Comparison of ENCODE assay signal across 1 cellular context in the genomic region with DNA sequence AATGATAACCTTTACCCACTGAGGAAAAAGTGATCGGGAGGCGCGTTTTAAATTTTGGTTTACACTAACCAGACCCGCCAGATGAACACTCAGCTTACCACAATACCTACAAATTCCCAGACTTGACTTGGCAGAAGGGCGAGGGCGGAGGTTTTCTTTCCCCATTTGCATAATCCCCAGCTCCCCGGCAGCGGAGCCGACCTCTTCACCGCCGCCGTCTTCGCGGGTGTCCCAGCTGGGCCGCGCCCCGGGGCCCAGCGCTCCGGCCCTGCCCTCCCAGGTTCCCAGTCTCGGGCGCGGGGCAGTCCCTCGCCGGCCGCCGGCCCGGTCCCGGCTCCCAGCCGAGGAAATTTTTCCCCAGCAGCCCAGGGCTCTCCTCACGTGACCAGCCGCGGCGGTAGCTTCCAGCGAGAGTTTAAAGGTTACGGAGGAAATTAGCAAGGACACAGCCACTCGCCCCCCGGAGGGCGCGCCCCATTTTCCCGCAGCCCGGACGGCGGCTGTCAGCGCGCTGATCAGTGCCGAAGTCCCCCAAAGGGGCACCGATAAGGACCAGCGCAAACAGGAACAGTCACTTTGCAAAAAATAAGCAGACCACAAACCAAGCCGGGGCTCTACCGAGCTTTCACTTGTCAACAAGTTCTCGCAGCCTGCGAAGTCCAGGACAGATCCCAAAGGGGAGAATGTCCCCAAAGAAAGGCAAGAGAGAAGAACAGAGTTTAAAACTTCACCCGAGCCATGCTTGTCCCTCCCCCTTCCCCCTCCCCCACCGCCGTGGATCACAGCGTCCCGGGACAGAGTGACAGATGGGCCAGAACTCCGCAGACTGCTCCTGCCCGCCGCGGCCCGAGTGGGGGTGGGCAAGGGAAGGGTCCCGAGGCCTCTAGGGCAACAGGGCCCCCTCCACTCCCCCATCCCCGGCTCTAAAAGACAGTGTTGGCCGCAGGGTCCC.
TF ChIP-seq lines count a peak whose summit lies in the region.

No MANE protein-coding gene starts in this region.

TF ChIP-seq in H1, 55 proteins besides CTCF, POLR2A, EP300 and RAD21 (continued from another document):
- TF ChIP-seq SAP30 (IDR thresholded peaks at IDR 0.05; ENCODE audit: insufficient read depth, insufficient replicate concordance, low read length): peak; percentile 24
- TF ChIP-seq HDAC2 (IDR thresholded peaks at IDR 0.05; ENCODE audit: borderline replicate concordance in 1 of 2, low read depth in 2 of 2, low read length in 2 of 2): 0 out of 4 replicates have a peak, but pooled peaks of 1 of the 2 experiments have one; percentile 54
- no peak for TF ChIP-seq NRF1 (IDR thresholded peaks at IDR 0.05; ENCODE audit: low read depth, low read length)
- TF ChIP-seq KDM4A (IDR thresholded peaks at IDR 0.05; ENCODE audit: low read depth, low read length, severe bottlenecking): peak; percentile 50
- TF ChIP-seq, protein P1, sequence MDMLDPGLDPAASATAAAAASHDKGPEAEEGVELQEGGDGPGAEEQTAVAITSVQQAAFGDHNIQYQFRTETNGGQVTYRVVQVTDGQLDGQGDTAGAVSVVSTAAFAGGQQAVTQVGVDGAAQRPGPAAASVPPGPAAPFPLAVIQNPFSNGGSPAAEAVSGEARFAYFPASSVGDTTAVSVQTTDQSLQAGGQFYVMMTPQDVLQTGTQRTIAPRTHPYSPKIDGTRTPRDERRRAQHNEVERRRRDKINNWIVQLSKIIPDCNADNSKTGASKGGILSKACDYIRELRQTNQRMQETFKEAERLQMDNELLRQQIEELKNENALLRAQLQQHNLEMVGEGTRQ (IDR thresholded peaks at IDR 0.05; ENCODE audit: low read length): peak; percentile 75
- TF ChIP-seq MAFK (IDR thresholded peaks at IDR 0.05; ENCODE audit: low read depth, low read length): no peak
- TF ChIP-seq TEAD4 (IDR thresholded peaks at IDR 0.05; ENCODE audit: low read depth, low read length): no peak
- no peak for TF ChIP-seq TCF12 (IDR thresholded peaks at IDR 0.05; ENCODE audit: low read depth, low read length)
- TF ChIP-seq ASH2L (IDR thresholded peaks at IDR 0.05; ENCODE audit: low read length): peak; percentile 64
- no peak for TF ChIP-seq POLR2AphosphoS5 (IDR thresholded peaks at IDR 0.05; ENCODE audit: low read depth, low read length)
- TF ChIP-seq KDM1A (IDR thresholded peaks at IDR 0.05; ENCODE audit: borderline replicate concordance, low read length): no peak
- TF ChIP-seq, protein P2, sequence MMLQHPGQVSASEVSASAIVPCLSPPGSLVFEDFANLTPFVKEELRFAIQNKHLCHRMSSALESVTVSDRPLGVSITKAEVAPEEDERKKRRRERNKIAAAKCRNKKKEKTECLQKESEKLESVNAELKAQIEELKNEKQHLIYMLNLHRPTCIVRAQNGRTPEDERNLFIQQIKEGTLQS (IDR thresholded peaks at IDR 0.05; ENCODE audit: insufficient read depth, low read depth, low read length): peak; percentile 73
- TF ChIP-seq SUZ12 (IDR thresholded peaks at IDR 0.05; ENCODE audit: low read length): peak; percentile 53
- TF ChIP-seq CTBP2 (IDR thresholded peaks at IDR 0.05; ENCODE audit: borderline replicate concordance, insufficient read depth, insufficient read length, low read length): peak; percentile 57
- TF ChIP-seq SP1 (IDR thresholded peaks at IDR 0.05; ENCODE audit: low read depth, low read length): no peak
TF ChIP-seq in H1: peak in this region for 9.
